2 cellular contexts compared by ENCODE assay signal in the genomic region with DNA sequence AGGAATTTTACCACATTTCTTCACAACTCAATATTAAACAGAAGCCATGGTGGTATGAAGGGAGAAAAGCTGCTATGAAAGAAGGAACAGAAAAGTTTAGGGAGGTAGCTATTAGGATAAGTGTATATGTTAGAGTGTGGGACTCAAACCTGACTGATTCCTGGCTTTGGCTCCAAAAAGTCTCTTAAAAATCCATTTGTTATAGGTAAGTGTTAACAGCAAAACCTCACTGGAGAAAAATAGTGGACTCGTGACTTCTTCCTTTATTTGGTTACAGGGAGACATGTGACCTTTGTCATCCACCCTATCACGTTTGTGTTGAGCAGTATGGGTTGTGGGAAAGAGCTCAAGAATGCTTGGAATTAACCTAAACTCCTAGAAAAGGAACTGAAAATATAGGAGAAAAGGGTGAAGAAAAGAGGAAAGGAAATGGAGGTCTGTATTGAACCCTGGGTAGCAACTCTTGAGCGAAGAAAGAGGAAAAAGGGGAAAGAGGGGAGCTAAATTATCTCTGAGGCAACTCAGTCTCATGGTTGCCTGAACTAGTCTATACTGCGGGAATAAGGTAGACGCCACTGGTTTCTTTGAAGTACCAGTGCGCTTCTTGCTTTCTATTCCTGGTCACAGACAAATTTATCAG.
TF ChIP-seq lines count a peak whose summit lies in the region.

No MANE protein-coding gene starts in this region.

TF ChIP-seq in A549, 52 proteins besides CTCF, POLR2A, EP300 and RAD21 (continues in another document):
- TF ChIP-seq JUN (IDR thresholded peaks at IDR 0.05): peak in 1 of 2 experiments; percentile 54; a peak in 2 of 5 replicates
- no peak for TF ChIP-seq RNF2 (IDR thresholded peaks at IDR 0.05; ENCODE audit: borderline replicate concordance, low read depth)
- TF ChIP-seq PHF8 (IDR thresholded peaks at IDR 0.05; ENCODE audit: borderline replicate concordance, low read depth): no peak
- TF ChIP-seq, protein P1, sequence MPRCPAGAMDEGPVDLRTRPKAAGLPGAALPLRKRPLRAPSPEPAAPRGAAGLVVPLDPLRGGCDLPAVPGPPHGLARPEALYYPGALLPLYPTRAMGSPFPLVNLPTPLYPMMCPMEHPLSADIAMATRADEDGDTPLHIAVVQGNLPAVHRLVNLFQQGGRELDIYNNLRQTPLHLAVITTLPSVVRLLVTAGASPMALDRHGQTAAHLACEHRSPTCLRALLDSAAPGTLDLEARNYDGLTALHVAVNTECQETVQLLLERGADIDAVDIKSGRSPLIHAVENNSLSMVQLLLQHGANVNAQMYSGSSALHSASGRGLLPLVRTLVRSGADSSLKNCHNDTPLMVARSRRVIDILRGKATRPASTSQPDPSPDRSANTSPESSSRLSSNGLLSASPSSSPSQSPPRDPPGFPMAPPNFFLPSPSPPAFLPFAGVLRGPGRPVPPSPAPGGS (IDR thresholded peaks at IDR 0.05): no peak
- no peak for TF ChIP-seq CBX2 (IDR thresholded peaks at IDR 0.05; ENCODE audit: borderline replicate concordance, low read depth)
- TF ChIP-seq HOXB13 (CRISPR knock-in tag; IDR thresholded peaks at IDR 0.05; ENCODE audit: low read depth): no peak
- TF ChIP-seq, protein P2, sequence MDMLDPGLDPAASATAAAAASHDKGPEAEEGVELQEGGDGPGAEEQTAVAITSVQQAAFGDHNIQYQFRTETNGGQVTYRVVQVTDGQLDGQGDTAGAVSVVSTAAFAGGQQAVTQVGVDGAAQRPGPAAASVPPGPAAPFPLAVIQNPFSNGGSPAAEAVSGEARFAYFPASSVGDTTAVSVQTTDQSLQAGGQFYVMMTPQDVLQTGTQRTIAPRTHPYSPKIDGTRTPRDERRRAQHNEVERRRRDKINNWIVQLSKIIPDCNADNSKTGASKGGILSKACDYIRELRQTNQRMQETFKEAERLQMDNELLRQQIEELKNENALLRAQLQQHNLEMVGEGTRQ (IDR thresholded peaks at IDR 0.05): peak; percentile 84
- TF ChIP-seq ZNF302 (CRISPR knock-in tag; IDR thresholded peaks at IDR 0.05): no peak
- peak; percentile 95 for TF ChIP-seq FOSB (CRISPR knock-in tag; IDR thresholded peaks at IDR 0.05)
- peak; percentile 50; the same call in 1 of the 2 replicates for TF ChIP-seq HOXB5 (CRISPR knock-in tag; IDR thresholded peaks at IDR 0.05)
- TF ChIP-seq, protein P3, sequence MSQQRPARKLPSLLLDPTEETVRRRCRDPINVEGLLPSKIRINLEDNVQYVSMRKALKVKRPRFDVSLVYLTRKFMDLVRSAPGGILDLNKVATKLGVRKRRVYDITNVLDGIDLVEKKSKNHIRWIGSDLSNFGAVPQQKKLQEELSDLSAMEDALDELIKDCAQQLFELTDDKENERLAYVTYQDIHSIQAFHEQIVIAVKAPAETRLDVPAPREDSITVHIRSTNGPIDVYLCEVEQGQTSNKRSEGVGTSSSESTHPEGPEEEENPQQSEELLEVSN (IDR thresholded peaks at IDR 0.05; ENCODE audit: borderline replicate concordance, low read depth): no peak
- TF ChIP-seq MAFK (IDR thresholded peaks at IDR 0.05; ENCODE audit: partially characterized antibody): no peak
- TF ChIP-seq, protein P4, sequence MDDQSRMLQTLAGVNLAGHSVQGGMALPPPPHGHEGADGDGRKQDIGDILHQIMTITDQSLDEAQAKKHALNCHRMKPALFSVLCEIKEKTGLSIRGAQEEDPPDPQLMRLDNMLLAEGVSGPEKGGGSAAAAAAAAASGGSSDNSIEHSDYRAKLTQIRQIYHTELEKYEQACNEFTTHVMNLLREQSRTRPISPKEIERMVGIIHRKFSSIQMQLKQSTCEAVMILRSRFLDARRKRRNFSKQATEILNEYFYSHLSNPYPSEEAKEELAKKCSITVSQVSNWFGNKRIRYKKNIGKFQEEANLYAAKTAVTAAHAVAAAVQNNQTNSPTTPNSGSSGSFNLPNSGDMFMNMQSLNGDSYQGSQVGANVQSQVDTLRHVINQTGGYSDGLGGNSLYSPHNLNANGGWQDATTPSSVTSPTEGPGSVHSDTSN (IDR thresholded peaks at IDR 0.05): no peak
- TF ChIP-seq SMC3 (IDR thresholded peaks at IDR 0.05): no peak
- no peak for TF ChIP-seq RCOR1 (IDR thresholded peaks at IDR 0.05; ENCODE audit: low read depth, low read length)
- peak; percentile 96 for TF ChIP-seq TP53 (CRISPR knock-in tag; IDR thresholded peaks at IDR 0.05)
- TF ChIP-seq CHD4 (IDR thresholded peaks at IDR 0.05; ENCODE audit: borderline replicate concordance): no peak
- TF ChIP-seq KDM1A (IDR thresholded peaks at IDR 0.05; ENCODE audit: low read depth): no peak
- no peak for TF ChIP-seq MYC (IDR thresholded peaks at IDR 0.05; ENCODE audit: borderline replicate concordance, low read length)
- TF ChIP-seq SREBF2 (IDR thresholded peaks at IDR 0.05): no peak
- TF ChIP-seq CHD2 (IDR thresholded peaks at IDR 0.05; ENCODE audit: low read length, partially characterized antibody): peak; percentile 4
- no peak for TF ChIP-seq FOSL2 (IDR thresholded peaks at IDR 0.05)
- 0 out of 2 replicates have a peak, but pooled peaks have one; percentile 33 for TF ChIP-seq FOSL2 (CRISPR knock-in tag; IDR thresholded peaks at IDR 0.05)
- TF ChIP-seq, protein P5, sequence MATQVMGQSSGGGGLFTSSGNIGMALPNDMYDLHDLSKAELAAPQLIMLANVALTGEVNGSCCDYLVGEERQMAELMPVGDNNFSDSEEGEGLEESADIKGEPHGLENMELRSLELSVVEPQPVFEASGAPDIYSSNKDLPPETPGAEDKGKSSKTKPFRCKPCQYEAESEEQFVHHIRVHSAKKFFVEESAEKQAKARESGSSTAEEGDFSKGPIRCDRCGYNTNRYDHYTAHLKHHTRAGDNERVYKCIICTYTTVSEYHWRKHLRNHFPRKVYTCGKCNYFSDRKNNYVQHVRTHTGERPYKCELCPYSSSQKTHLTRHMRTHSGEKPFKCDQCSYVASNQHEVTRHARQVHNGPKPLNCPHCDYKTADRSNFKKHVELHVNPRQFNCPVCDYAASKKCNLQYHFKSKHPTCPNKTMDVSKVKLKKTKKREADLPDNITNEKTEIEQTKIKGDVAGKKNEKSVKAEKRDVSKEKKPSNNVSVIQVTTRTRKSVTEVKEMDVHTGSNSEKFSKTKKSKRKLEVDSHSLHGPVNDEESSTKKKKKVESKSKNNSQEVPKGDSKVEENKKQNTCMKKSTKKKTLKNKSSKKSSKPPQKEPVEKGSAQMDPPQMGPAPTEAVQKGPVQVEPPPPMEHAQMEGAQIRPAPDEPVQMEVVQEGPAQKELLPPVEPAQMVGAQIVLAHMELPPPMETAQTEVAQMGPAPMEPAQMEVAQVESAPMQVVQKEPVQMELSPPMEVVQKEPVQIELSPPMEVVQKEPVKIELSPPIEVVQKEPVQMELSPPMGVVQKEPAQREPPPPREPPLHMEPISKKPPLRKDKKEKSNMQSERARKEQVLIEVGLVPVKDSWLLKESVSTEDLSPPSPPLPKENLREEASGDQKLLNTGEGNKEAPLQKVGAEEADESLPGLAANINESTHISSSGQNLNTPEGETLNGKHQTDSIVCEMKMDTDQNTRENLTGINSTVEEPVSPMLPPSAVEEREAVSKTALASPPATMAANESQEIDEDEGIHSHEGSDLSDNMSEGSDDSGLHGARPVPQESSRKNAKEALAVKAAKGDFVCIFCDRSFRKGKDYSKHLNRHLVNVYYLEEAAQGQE (IDR thresholded peaks at IDR 0.05): no peak
- TF ChIP-seq POLR2AphosphoS2 (conservative IDR thresholded peaks at IDR 0.05; ENCODE audit: low read length): peak; percentile 98
- no peak for TF ChIP-seq HDAC2 (IDR thresholded peaks at IDR 0.05)
- TF ChIP-seq RARB (CRISPR knock-in tag; IDR thresholded peaks at IDR 0.05): peak; percentile 65; the same call in 1 of the 2 replicates

TF ChIP-seq in WTC11, 78 proteins besides CTCF, POLR2A, EP300 and RAD21 (continues in another document):
- TF ChIP-seq, protein P6, sequence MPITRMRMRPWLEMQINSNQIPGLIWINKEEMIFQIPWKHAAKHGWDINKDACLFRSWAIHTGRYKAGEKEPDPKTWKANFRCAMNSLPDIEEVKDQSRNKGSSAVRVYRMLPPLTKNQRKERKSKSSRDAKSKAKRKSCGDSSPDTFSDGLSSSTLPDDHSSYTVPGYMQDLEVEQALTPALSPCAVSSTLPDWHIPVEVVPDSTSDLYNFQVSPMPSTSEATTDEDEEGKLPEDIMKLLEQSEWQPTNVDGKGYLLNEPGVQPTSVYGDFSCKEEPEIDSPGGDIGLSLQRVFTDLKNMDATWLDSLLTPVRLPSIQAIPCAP (CRISPR knock-in tag; IDR thresholded peaks at IDR 0.05): no peak
- TF ChIP-seq, protein P7, sequence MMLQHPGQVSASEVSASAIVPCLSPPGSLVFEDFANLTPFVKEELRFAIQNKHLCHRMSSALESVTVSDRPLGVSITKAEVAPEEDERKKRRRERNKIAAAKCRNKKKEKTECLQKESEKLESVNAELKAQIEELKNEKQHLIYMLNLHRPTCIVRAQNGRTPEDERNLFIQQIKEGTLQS (CRISPR knock-in tag; conservative IDR thresholded peaks at IDR 0.05): no peak
- TF ChIP-seq IRF2 (CRISPR knock-in tag; IDR thresholded peaks at IDR 0.05; ENCODE audit: borderline replicate concordance, low read depth) (no peak), ZNF416 (CRISPR knock-in tag; IDR thresholded peaks at IDR 0.05) (no peak), SP1 (CRISPR knock-in tag; conservative IDR thresholded peaks at IDR 0.05) (no peak)
- TF ChIP-seq, protein P8, sequence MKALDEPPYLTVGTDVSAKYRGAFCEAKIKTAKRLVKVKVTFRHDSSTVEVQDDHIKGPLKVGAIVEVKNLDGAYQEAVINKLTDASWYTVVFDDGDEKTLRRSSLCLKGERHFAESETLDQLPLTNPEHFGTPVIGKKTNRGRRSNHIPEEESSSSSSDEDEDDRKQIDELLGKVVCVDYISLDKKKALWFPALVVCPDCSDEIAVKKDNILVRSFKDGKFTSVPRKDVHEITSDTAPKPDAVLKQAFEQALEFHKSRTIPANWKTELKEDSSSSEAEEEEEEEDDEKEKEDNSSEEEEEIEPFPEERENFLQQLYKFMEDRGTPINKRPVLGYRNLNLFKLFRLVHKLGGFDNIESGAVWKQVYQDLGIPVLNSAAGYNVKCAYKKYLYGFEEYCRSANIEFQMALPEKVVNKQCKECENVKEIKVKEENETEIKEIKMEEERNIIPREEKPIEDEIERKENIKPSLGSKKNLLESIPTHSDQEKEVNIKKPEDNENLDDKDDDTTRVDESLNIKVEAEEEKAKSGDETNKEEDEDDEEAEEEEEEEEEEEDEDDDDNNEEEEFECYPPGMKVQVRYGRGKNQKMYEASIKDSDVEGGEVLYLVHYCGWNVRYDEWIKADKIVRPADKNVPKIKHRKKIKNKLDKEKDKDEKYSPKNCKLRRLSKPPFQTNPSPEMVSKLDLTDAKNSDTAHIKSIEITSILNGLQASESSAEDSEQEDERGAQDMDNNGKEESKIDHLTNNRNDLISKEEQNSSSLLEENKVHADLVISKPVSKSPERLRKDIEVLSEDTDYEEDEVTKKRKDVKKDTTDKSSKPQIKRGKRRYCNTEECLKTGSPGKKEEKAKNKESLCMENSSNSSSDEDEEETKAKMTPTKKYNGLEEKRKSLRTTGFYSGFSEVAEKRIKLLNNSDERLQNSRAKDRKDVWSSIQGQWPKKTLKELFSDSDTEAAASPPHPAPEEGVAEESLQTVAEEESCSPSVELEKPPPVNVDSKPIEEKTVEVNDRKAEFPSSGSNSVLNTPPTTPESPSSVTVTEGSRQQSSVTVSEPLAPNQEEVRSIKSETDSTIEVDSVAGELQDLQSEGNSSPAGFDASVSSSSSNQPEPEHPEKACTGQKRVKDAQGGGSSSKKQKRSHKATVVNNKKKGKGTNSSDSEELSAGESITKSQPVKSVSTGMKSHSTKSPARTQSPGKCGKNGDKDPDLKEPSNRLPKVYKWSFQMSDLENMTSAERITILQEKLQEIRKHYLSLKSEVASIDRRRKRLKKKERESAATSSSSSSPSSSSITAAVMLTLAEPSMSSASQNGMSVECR (CRISPR knock-in tag; IDR thresholded peaks at IDR 0.05; ENCODE audit: borderline replicate concordance): no peak
- TF ChIP-seq, protein P9, sequence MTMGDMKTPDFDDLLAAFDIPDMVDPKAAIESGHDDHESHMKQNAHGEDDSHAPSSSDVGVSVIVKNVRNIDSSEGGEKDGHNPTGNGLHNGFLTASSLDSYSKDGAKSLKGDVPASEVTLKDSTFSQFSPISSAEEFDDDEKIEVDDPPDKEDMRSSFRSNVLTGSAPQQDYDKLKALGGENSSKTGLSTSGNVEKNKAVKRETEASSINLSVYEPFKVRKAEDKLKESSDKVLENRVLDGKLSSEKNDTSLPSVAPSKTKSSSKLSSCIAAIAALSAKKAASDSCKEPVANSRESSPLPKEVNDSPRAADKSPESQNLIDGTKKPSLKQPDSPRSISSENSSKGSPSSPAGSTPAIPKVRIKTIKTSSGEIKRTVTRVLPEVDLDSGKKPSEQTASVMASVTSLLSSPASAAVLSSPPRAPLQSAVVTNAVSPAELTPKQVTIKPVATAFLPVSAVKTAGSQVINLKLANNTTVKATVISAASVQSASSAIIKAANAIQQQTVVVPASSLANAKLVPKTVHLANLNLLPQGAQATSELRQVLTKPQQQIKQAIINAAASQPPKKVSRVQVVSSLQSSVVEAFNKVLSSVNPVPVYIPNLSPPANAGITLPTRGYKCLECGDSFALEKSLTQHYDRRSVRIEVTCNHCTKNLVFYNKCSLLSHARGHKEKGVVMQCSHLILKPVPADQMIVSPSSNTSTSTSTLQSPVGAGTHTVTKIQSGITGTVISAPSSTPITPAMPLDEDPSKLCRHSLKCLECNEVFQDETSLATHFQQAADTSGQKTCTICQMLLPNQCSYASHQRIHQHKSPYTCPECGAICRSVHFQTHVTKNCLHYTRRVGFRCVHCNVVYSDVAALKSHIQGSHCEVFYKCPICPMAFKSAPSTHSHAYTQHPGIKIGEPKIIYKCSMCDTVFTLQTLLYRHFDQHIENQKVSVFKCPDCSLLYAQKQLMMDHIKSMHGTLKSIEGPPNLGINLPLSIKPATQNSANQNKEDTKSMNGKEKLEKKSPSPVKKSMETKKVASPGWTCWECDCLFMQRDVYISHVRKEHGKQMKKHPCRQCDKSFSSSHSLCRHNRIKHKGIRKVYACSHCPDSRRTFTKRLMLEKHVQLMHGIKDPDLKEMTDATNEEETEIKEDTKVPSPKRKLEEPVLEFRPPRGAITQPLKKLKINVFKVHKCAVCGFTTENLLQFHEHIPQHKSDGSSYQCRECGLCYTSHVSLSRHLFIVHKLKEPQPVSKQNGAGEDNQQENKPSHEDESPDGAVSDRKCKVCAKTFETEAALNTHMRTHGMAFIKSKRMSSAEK (CRISPR knock-in tag; IDR thresholded peaks at IDR 0.05; ENCODE audit: borderline replicate concordance): no peak
- TF ChIP-seq, protein P10, sequence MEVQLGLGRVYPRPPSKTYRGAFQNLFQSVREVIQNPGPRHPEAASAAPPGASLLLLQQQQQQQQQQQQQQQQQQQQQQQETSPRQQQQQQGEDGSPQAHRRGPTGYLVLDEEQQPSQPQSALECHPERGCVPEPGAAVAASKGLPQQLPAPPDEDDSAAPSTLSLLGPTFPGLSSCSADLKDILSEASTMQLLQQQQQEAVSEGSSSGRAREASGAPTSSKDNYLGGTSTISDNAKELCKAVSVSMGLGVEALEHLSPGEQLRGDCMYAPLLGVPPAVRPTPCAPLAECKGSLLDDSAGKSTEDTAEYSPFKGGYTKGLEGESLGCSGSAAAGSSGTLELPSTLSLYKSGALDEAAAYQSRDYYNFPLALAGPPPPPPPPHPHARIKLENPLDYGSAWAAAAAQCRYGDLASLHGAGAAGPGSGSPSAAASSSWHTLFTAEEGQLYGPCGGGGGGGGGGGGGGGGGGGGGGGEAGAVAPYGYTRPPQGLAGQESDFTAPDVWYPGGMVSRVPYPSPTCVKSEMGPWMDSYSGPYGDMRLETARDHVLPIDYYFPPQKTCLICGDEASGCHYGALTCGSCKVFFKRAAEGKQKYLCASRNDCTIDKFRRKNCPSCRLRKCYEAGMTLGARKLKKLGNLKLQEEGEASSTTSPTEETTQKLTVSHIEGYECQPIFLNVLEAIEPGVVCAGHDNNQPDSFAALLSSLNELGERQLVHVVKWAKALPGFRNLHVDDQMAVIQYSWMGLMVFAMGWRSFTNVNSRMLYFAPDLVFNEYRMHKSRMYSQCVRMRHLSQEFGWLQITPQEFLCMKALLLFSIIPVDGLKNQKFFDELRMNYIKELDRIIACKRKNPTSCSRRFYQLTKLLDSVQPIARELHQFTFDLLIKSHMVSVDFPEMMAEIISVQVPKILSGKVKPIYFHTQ (CRISPR knock-in tag; IDR thresholded peaks at IDR 0.05): no peak
